Comparison of ENCODE assay signal across 20 cellular contexts in genomic region chr3:50850639-50851511, GRCh38.
DNase-seq lines count a peak whose midpoint lies in the region; ATAC-seq and TF ChIP-seq lines count a peak whose summit lies in the region.
"Had no signal": no experiment of that assay in that cellular context is flagged by ENCODE, and none has a peak within 500 bp of the region (broad histone marks: within the 10 kb centered on the region; RNA-seq: fewer than 3 reads in every experiment).

No MANE protein-coding gene starts in this region.

- WGBS in esophagus, 2 donors: 56 to 59% methylated on average over 3 of the region's 3 CpGs
- no CpG with 5 or more reads among the region's 3 CpGs for WGBS in trophoblast cell (ENCODE audit: extremely low coverage, insufficient coverage, insufficient read length)

- peak overlapping the region; percentile 15 for H3K4ac ChIP-seq in trophoblast cell (ENCODE audit: low read depth, low read length)

- peaks cover 3% of the 10 kb centered on the region for H3K79me1 ChIP-seq in trophoblast cell (ENCODE audit: low read length)

- H4K8ac ChIP-seq in trophoblast cell (ENCODE audit: low read depth, low read length): no peak overlapping the region

- no peak for ATAC-seq in T-helper 17 cell
- ATAC-seq: CD8-positive, alpha-beta T cell had no signal

- peaks cover 2% of the 10 kb centered on the region for H3K36me3 Mint-ChIP-seq in T-helper 17 cell (ENCODE audit: low read depth)
- H3K36me3 Mint-ChIP-seq: CD8-positive, alpha-beta T cell had no signal

- H3K79me2 ChIP-seq in trophoblast cell (ENCODE audit: control insufficient read depth, insufficient read depth, low read length, poor library complexity): no peaks in the 10 kb centered on the region

- H3K4me3 Mint-ChIP-seq in T-helper 17 cell: no peak overlapping the region
- H3K4me3 Mint-ChIP-seq: B cell; CD8-positive, alpha-beta T cell had no signal

- H3K27ac ChIP-seq in HEK293 (ENCODE audit: extremely low read depth, low read depth, low read length): no peak overlapping the region; the same call in 1 of the 2 replicates
- H3K27ac ChIP-seq in WERI-Rb-1: no peak overlapping the region
- H3K27ac ChIP-seq in esophagus (ENCODE audit: low read depth in 2 of 2, low read length in 1 of 2): peak overlapping the region; percentile 78 to 85
- no peak overlapping the region for H3K27ac ChIP-seq in trophoblast cell (ENCODE audit: low read depth, low read length)
- H3K27ac ChIP-seq: C4-2B, GM23248 had no signal

- peak overlapping the region; percentile 76 for H2BK120ac ChIP-seq in trophoblast cell (ENCODE audit: insufficient read depth, low read length, poor library complexity)

- DNase-seq in WERI-Rb-1 (peak; percentile 10), trophoblast cell (no peak), T-helper 17 cell (no peak), HK-2 (ENCODE audit: unreplicated experiment) (no peak), cerebellar nuclear complex (lab: John Stamatoyannopoulos, UW) (no peak)
- DNase-seq: Caco-2; CD8-positive, alpha-beta T cell; GM23248; NCI-H1105; NCI-H1436 treated with DMSO at 0.1 percent for 48 hours; NCI-H1930; NCI-H2227 treated with DMSO at 0.1 percent for 48 hours; NCI-H526 treated with DMSO at 0.1 percent for 48 hours; Right ventricle myocardium superior; RPMI8226 had no signal

- no peaks in the 10 kb centered on the region for H3K9me3 ChIP-seq in HEK293 (ENCODE audit: control insufficient read depth, insufficient read depth, low read depth, low read length)
- H3K9me3 ChIP-seq in WERI-Rb-1 (ENCODE audit: severe bottlenecking): peaks cover 5% of the 10 kb centered on the region
- peaks cover 4 to 6% of the 10 kb centered on the region in 2 donors for H3K9me3 ChIP-seq in esophagus (ENCODE audit: control insufficient read depth in 2 of 2, insufficient read depth in 1 of 2, low read depth in 1 of 2, low read length in 1 of 2)
- H3K9me3 ChIP-seq in trophoblast cell (ENCODE audit: insufficient read depth, low read depth, low read length): peaks cover 3% of the 10 kb centered on the region
- H3K9me3 ChIP-seq in T-helper 17 cell (ENCODE audit: control insufficient read depth, low read length, poor library complexity, severe bottlenecking): no peaks in the 10 kb centered on the region

- peak overlapping the region; percentile 76 for H3K18ac ChIP-seq in trophoblast cell (ENCODE audit: low read length)

- H3K4me1 Mint-ChIP-seq in T-helper 17 cell: no peaks in the 10 kb centered on the region
- H3K4me1 Mint-ChIP-seq: B cell had no signal

- no peak overlapping the region for H2BK12ac ChIP-seq in trophoblast cell (ENCODE audit: low read length)

- TF ChIP-seq CTCF in HEK293 (tag by site-specific recombination; IDR thresholded peaks at IDR 0.05) (no peak), WERI-Rb-1 (IDR thresholded peaks at IDR 0.05; ENCODE audit: low read depth, low read length) (no peak)

- H3K14ac ChIP-seq in trophoblast cell (ENCODE audit: low read length): peak overlapping the region; percentile 47

- H3K27me3 ChIP-seq in WERI-Rb-1 (ENCODE audit: insufficient read depth, low read depth, severe bottlenecking) (no peaks in the 10 kb centered on the region), esophagus (ENCODE audit: control insufficient read depth in 1 of 2, insufficient read depth in 2 of 2, low read length in 2 of 2) (no peaks in the 10 kb centered on the region), trophoblast cell (ENCODE audit: insufficient read depth, low read length) (no peaks in the 10 kb centered on the region)

- H2AK5ac ChIP-seq in trophoblast cell (ENCODE audit: low read length): no peak overlapping the region

- POLR2A ChIA-PET in HEK293 (lab: Yijun Ruan, JAX): no interaction called here

- no peak overlapping the region for H3K4me2 ChIP-seq in trophoblast cell (ENCODE audit: low read length)

- CTCF ChIA-PET in HEK293 (lab: Yijun Ruan, JAX): no interaction called here

- H4K91ac ChIP-seq in trophoblast cell (ENCODE audit: low read depth, low read length): no peak overlapping the region

- H3K36me3 ChIP-seq in HEK293 (ENCODE audit: control insufficient read depth in 2 of 2, insufficient read depth in 1 of 2, low read length in 2 of 2): no peaks in the 10 kb centered on the region
- no peaks in the 10 kb centered on the region for H3K36me3 ChIP-seq in WERI-Rb-1
- no peaks in the 10 kb centered on the region for H3K36me3 ChIP-seq in esophagus (ENCODE audit: control insufficient read depth in 2 of 2, insufficient read depth in 2 of 2, low read length in 1 of 2)
- no peaks in the 10 kb centered on the region for H3K36me3 ChIP-seq in trophoblast cell (ENCODE audit: control insufficient read depth in 1 of 2, insufficient read depth in 2 of 2, low read length in 2 of 2)
- H3K36me3 ChIP-seq: HAP-1 had no signal

- no peak overlapping the region for H2AFZ ChIP-seq in trophoblast cell (ENCODE audit: insufficient read depth, low read length, poor library complexity)
- H2AFZ ChIP-seq: GM23248 had no signal

- H3K9ac ChIP-seq in trophoblast cell (ENCODE audit: low read length): no peak overlapping the region
- H3K9ac ChIP-seq: GM23248 had no signal

- no peaks in the 10 kb centered on the region for H3K4me1 ChIP-seq in HEK293 (ENCODE audit: control insufficient read depth, insufficient read depth, low read length)
- peaks cover 0 to 7% of the 10 kb centered on the region in 2 donors for H3K4me1 ChIP-seq in esophagus (ENCODE audit: control insufficient read depth in 2 of 2, insufficient read depth in 2 of 2, low read length in 1 of 2)
- H3K4me1 ChIP-seq in trophoblast cell (ENCODE audit: control insufficient read depth in 1 of 2, insufficient read depth in 2 of 2, low read length in 2 of 2): peaks cover 0 to 4% of the 10 kb centered on the region in 2 experiments
- H3K4me1 ChIP-seq: Caco-2 had no signal

- H3K23ac ChIP-seq in trophoblast cell (ENCODE audit: low read length): no peak overlapping the region

- peaks cover 2% of the 10 kb centered on the region for H3K27me3 Mint-ChIP-seq in T-helper 17 cell

- H3K4me3 ChIP-seq in HEK293 (ENCODE audit: low read depth, low read length) (no peak overlapping the region), WERI-Rb-1 (ENCODE audit: low read depth, low read length) (no peak overlapping the region), esophagus (ENCODE audit: low read depth in 1 of 2, low read length in 2 of 2) (no peak overlapping the region), trophoblast cell (ENCODE audit: low read depth, low read length) (no peak overlapping the region)
- H3K4me3 ChIP-seq: GM23248, HAP-1 had no signal

- H4K12ac ChIP-seq in trophoblast cell (ENCODE audit: low read depth, low read length): no peak overlapping the region

- peak overlapping the region; percentile 39 for H2BK5ac ChIP-seq in trophoblast cell (ENCODE audit: low read depth, low read length, poor library complexity)

- no peak overlapping the region for H3K27ac Mint-ChIP-seq in T-helper 17 cell
- H3K27ac Mint-ChIP-seq: B cell; CD8-positive, alpha-beta T cell had no signal

TF ChIP-seq in HEK293, 187 proteins besides CTCF, POLR2A, EP300 and RAD21:
- TF ChIP-seq ZSCAN18 (tag by site-specific recombination; IDR thresholded peaks at IDR 0.05): no peak
- TF ChIP-seq ZNF776 (tag by site-specific recombination; IDR thresholded peaks at IDR 0.05; ENCODE audit: borderline replicate concordance): no peak
- 0 out of 2 replicates have a peak, but pooled peaks have one; percentile 1 for TF ChIP-seq ZBTB20 (tag by site-specific recombination; IDR thresholded peaks at IDR 0.05)
- TF ChIP-seq ZNF114 (tag by site-specific recombination; IDR thresholded peaks at IDR 0.05): no peak

Comparison
In these comparisons a context has a peak if more than half of its experiments do, and no peak if none do; other contexts are left out.
1. H3K27ac ChIP-seq: peak in esophagus (2 of 2); none in HEK293 (single experiment), WERI-Rb-1 (single experiment) and trophoblast cell (single experiment).